Comparison of ENCODE assay signal across 25 cellular contexts in the genomic region with DNA sequence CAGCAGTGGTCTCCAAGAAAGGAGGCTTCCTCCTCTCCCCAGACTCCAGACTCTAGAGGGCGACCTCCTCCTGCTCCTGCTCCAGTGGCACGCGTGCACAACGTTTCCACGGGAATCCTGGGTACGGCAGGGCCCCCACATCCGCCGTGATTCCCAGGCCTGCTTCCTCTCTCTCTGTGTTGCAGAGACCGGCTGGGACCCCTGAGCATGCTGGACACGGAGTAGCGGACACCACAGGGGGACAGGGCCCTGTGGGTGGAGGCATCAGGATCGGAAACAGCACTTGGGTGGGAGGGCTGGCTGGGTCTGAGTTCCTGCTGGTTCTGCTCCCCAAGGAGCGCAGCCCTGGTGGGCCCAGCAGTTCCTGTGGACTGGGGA.
"Had no signal": no experiment of that assay in that cellular context is flagged by ENCODE, and none has a peak within 500 bp of the region (broad histone marks: within the 10 kb centered on the region; RNA-seq: fewer than 3 reads in every experiment).

No MANE protein-coding gene starts in this region.

- H3K9ac ChIP-seq: neural progenitor cell had no signal

- H3K4me3 ChIP-seq: left lung, lower lobe of right lung, neural progenitor cell, ovary, right atrium auricular region, skin epidermis, stomach, thyroid gland, uterus had no signal

- H2AFZ ChIP-seq: neural progenitor cell had no signal

- H3K9me3 Mint-ChIP-seq: neural progenitor cell had no signal

- H3K4me3 Mint-ChIP-seq: immature natural killer cell; natural killer cell; nephron progenitor cell; neural progenitor cell; stimulated activated naive B cell treated with anti-CD40 and anti-IgM and Interleukin-4, amounts not matched to agents 10 μg/mL and 1 μg/mL and 100 μg/mL, for 72 hours had no signal

- DNase-seq: hippocampal formation; immature natural killer cell; kidney; left colon; left lung; lower lobe of right lung; mammary epithelial cell; mesenchymal stem cell; natural killer cell; nephron progenitor cell; ovary; stimulated activated CD4-positive, alpha-beta T cell treated with anti-CD3 and anti-CD28 coated beads, Interleukin-12 subunit alpha, Interleukin-12 subunit beta, amount 100 ng/mL, for 4 hours; stimulated activated CD4-positive, alpha-beta T cell treated with anti-CD3 and anti-CD28 coated beads, Interleukin-15, amount 100 ng/mL, for 24 hours; stimulated activated CD4-positive, alpha-beta T cell treated with anti-CD3 and anti-CD28 coated beads, Interleukin-2, amount 100 ng/mL, for 24 hours; stimulated activated CD4-positive, alpha-beta T cell treated with anti-CD3 and anti-CD28 coated beads, Interleukin-4, amount 100 ng/mL, for 1 hour; stimulated activated naive B cell treated with anti-CD40 and anti-IgM and Interleukin-4, amounts not matched to agents 10 μg/mL and 1 μg/mL and 100 μg/mL, for 72 hours; stimulated activated naive CD8-positive, alpha-beta T cell treated with anti-CD3 and anti-CD28 coated beads, Interleukin-15, Interleukin-2, amounts not matched to agents 100 U/mL and 50 U/mL, for 24 hours; stomach; testis; thyroid gland; uterus had no signal

- H3K4me1 Mint-ChIP-seq: immature natural killer cell; natural killer cell; nephron progenitor cell; neural progenitor cell; stimulated activated naive B cell treated with anti-CD40 and anti-IgM and Interleukin-4, amounts not matched to agents 10 μg/mL and 1 μg/mL and 100 μg/mL, for 72 hours had no signal

- H3K9me3 ChIP-seq: lower lobe of right lung, ovary, right atrium auricular region, testis, thyroid gland, uterus had no signal

- H3K27ac ChIP-seq: left lung, lower lobe of right lung, neural progenitor cell, ovary, right atrium auricular region, skin epidermis, stomach, testis, thyroid gland, uterus had no signal

- H3K27me3 Mint-ChIP-seq: stimulated activated naive B cell treated with anti-CD40 and anti-IgM and Interleukin-4, amounts not matched to agents 10 μg/mL and 1 μg/mL and 100 μg/mL, for 72 hours had no signal

- H3K36me3 ChIP-seq: left lung, lower lobe of right lung, neural progenitor cell, ovary, right atrium auricular region, stomach, thyroid gland, uterus had no signal

- H3K4me1 ChIP-seq: left lung, lower lobe of right lung, neural progenitor cell, right atrium auricular region, stomach, testis, thyroid gland, uterus had no signal

- H3K27me3 ChIP-seq: left lung, neural progenitor cell, ovary, right atrium auricular region, testis, thyroid gland, uterus had no signal

- H3K27ac Mint-ChIP-seq: immature natural killer cell; natural killer cell; nephron progenitor cell; neural progenitor cell; progenitor cell of endocrine pancreas; stimulated activated naive B cell treated with anti-CD40 and anti-IgM and Interleukin-4, amounts not matched to agents 10 μg/mL and 1 μg/mL and 100 μg/mL, for 72 hours had no signal

- H3K4me2 ChIP-seq: neural progenitor cell had no signal

- H3K36me3 Mint-ChIP-seq: immature natural killer cell; natural killer cell; neural progenitor cell; stimulated activated naive B cell treated with anti-CD40 and anti-IgM and Interleukin-4, amounts not matched to agents 10 μg/mL and 1 μg/mL and 100 μg/mL, for 72 hours had no signal
